ENCODE assay signal across 8 cellular contexts in the genomic region with DNA sequence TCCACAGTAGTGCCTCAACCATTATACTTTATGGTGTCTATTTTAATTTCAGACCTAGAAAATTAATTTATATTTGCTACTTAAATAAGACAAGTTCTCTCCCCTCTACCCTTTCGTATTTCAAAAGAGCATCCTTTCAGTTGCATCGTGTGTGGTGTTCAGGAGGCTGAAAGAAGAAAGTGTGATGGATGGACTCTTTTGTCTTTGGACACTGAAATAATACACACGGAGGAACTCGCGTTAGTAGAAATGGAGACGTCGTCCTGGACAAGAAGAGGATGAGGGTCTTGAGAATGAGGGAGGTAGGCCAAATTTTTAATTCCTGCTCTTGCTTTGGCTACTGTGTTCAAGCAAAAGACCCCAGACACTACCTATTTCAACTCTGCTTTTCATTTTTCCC. TPM values are rescaled to one million over a fixed set of nuclear protein-coding genes. Genes with fewer than 3 reads are reported as not detected.
DNase-seq lines count a peak whose midpoint lies in the region; ATAC-seq, FAIRE-seq and TF ChIP-seq lines count a peak whose summit lies in the region.

No MANE protein-coding gene starts in this region.

- H3K23me2 ChIP-seq in H9 (ENCODE audit: insufficient read length, low read depth, low read length, poor library complexity, severe bottlenecking), result peaks cover 13% of the 10 kb centered on the region

- no peak for TF ChIP-seq RAD21 in K562 (CRISPR knock-in tag; conservative IDR thresholded peaks at IDR 0.05 in 1 of 2, IDR thresholded peaks at IDR 0.05 in 1 of 2)

- H4K5ac ChIP-seq in H9 (ENCODE audit: insufficient read length, low read depth, low read length), result no peak overlapping the region

- H3K18ac ChIP-seq in H9 (ENCODE audit: insufficient read length, low read depth, low read length), result no peak overlapping the region

- intact Hi-C loops in K562 (cut with micrococcal nuclease), result loop anchor here (2.0 to 5.0 kb wide), 2 partner anchors 54 to 81 kb away; partner anchors contain the start of genes GSTZ1, POMT2 and VIPAS39

- H3K9me3 ChIP-seq in H9 (ENCODE audit: control insufficient read depth, low read depth, low read length) (no peaks in the 10 kb centered on the region), K562 (replicated peaks; ENCODE audit: control insufficient read depth, insufficient read depth, low read depth, low read length) (no peaks in the 10 kb centered on the region)

- DNase-seq in H9 (no peak), K562 (ENCODE audit: extremely low read depth in 1 of 4, low spot score in 3 of 4) (peak in 1 of 4 experiments; percentile 11), mesothelial cell of epicardium (ENCODE audit: low spot score in 2 of 2, unreplicated experiment in 2 of 2) (no peak), kidney tubule cell (ENCODE audit: low spot score) (no peak), nucleus accumbens (lab: John Stamatoyannopoulos, UW) (no peak)

- POLR2A ChIA-PET in K562 (lab: Yijun Ruan, JAX), result no interaction called here

- H2BK120ac ChIP-seq in H9 (ENCODE audit: low read depth, low read length, poor library complexity, severe bottlenecking), result no peak overlapping the region

- H2AK5ac ChIP-seq in H9 (ENCODE audit: insufficient read length, low read length), result no peak overlapping the region

- H2BK12ac ChIP-seq in H9 (ENCODE audit: insufficient read length, low read depth, low read length), result no peak overlapping the region

- H3K4me1 Mint-ChIP-seq in H9, result peaks cover 7 to 8% of the 10 kb centered on the region in 2 experiments
- peaks cover 45% of the 10 kb centered on the region for H3K4me1 Mint-ChIP-seq in mesothelial cell of epicardium

- TF ChIP-seq POLR2A in K562 (conservative IDR thresholded peaks at IDR 0.05), result no peak

- no peaks in the 10 kb centered on the region for H3K9me1 ChIP-seq in K562 (ENCODE audit: control insufficient read depth, insufficient read depth, low read length)

- peak overlapping the region; percentile 90 for H3K4me3 ChIP-seq in K562

- no peaks in the 10 kb centered on the region for H3K36me3 ChIP-seq in K562 (ENCODE audit: control insufficient read depth, insufficient read depth, low read length)

- no TSS peak for BruUV-seq in K562 (replicated peaks; lab: Mats Ljungman, UMichigan)

- peaks cover 4% of the 10 kb centered on the region; the same call in 1 of the 2 replicates for H3K4me1 ChIP-seq in H9 (ENCODE audit: insufficient read depth, low read length)
- peaks cover 6 to 12% of the 10 kb centered on the region in 2 experiments; a peak in 3 of 5 replicates for H3K4me1 ChIP-seq in K562 (replicated peaks in 1 of 2; ENCODE audit: control insufficient read depth in 2 of 2, insufficient read depth in 2 of 2, low read length in 2 of 2)

- no peak overlapping the region for H2BK5ac ChIP-seq in H9 (ENCODE audit: insufficient read length, low read length)

- peak; percentile 71 for FAIRE-seq in K562 (lab: Jason Lieb, UNC)

- H4K91ac ChIP-seq in H9 (ENCODE audit: insufficient read length, low read depth, low read length), result no peak overlapping the region

- H4K20me1 ChIP-seq in H9 (ENCODE audit: control insufficient read depth, insufficient read depth, insufficient read length) (no peaks in the 10 kb centered on the region), K562 (replicated peaks; ENCODE audit: control insufficient read depth, insufficient read depth, low read length) (no peaks in the 10 kb centered on the region)

- no CpG with 5 or more reads among the region's 7 CpGs for WGBS in H9 (ENCODE audit: extremely low coverage, insufficient read length, low lambda C conversion rate)
- WGBS in K562 (ENCODE audit: insufficient coverage, low coverage, missing lambda C conversion rate), result 0% methylated on average over 7 of the region's 7 CpGs

- H3K4me3 Mint-ChIP-seq in H9, result peak overlapping the region; percentile 81 to 93; a peak in 4 of 5 replicates
- peak overlapping the region; percentile 87 for H3K4me3 Mint-ChIP-seq in mesothelial cell of epicardium

- H2BK15ac ChIP-seq in H9 (ENCODE audit: low read depth, low read length), result no peak overlapping the region

- H3T11ph ChIP-seq in H9 (ENCODE audit: low read length), result no peak overlapping the region

- no peak for TF ChIP-seq CTCF in 22Rv1 (IDR thresholded peaks at IDR 0.05)
- no peak for TF ChIP-seq CTCF in H9 (conservative IDR thresholded peaks at IDR 0.05)
- no peak for TF ChIP-seq CTCF in K562 (IDR thresholded peaks at IDR 0.05 in 2 of 3, conservative IDR thresholded peaks at IDR 0.05 in 1 of 3; ENCODE audit: insufficient read depth in 2 of 3, low read depth in 1 of 3, low read length in 3 of 3)
- TF ChIP-seq CTCF in mesothelial cell of epicardium (IDR thresholded peaks at IDR 0.05; ENCODE audit: unreplicated experiment), result no peak

- H3K23ac ChIP-seq in H9 (ENCODE audit: insufficient read length, low read depth, low read length), result no peak overlapping the region

- ATAC-seq in K562 (0 out of 3 replicates have a peak, but pooled peaks have one; percentile 3), GM19023 (IDR thresholded peaks at IDR 0.05; ENCODE audit: unreplicated experiment) (no peak), HG03175 (IDR thresholded peaks at IDR 0.05; ENCODE audit: unreplicated experiment) (no peak)

- no peaks in the 10 kb centered on the region for H3K79me2 ChIP-seq in H9 (ENCODE audit: insufficient read depth, low read length)
- H3K79me2 ChIP-seq in K562 (ENCODE audit: control insufficient read depth, insufficient read depth, low read length), result peaks cover 35% of the 10 kb centered on the region

- H3K4me2 ChIP-seq in H9 (ENCODE audit: insufficient read depth, insufficient read length, low read length), result peak overlapping the region; percentile 98
- H3K4me2 ChIP-seq in K562 (ENCODE audit: insufficient read depth, low read length), result peak overlapping the region; percentile 87

- CTCF ChIA-PET in K562 (lab: Yijun Ruan, JAX; ENCODE audit: low intra/inter-chr PET ratio), result no interaction called here

- H3K27me3 Mint-ChIP-seq in H9 (ENCODE audit: low read depth) (peaks cover 2% of the 10 kb centered on the region), mesothelial cell of epicardium (ENCODE audit: low read depth) (no peaks in the 10 kb centered on the region)

- H3K79me1 ChIP-seq in H9 (ENCODE audit: insufficient read depth, low read depth, low read length, poor library complexity, severe bottlenecking), result no peaks in the 10 kb centered on the region

- H3K9ac ChIP-seq in H9 (ENCODE audit: extremely low read depth, insufficient read length, low read length), result peak overlapping the region; percentile 62
- peak overlapping the region; percentile 77 to 97 for H3K9ac ChIP-seq in K562 (ENCODE audit: insufficient read depth in 1 of 2, low read depth in 2 of 2, low read length in 2 of 2)

- in situ Hi-C loops in K562 (cut with MboI), result no loop called here

- no peak overlapping the region for H3K4ac ChIP-seq in H9 (ENCODE audit: low read depth, low read length)

- H3K14ac ChIP-seq in H9 (ENCODE audit: insufficient read depth, low read length), result no peak overlapping the region

- no peaks in the 10 kb centered on the region for H3K27me3 ChIP-seq in H9 (ENCODE audit: insufficient read depth, low read length)
- no peaks in the 10 kb centered on the region for H3K27me3 ChIP-seq in K562 (ENCODE audit: control insufficient read depth in 2 of 2, insufficient read depth in 2 of 2, low read length in 2 of 2)

- no peaks in the 10 kb centered on the region for H3K9me3 Mint-ChIP-seq in H9
- H3K9me3 Mint-ChIP-seq in mesothelial cell of epicardium, result no peaks in the 10 kb centered on the region

- TF ChIP-seq EP300 in K562 (IDR thresholded peaks at IDR 0.05; ENCODE audit: low read length), result no peak

- no peak overlapping the region for H3K56ac ChIP-seq in H9 (ENCODE audit: insufficient read length, low read depth, low read length)

- H2AFZ ChIP-seq in H9 (ENCODE audit: low read length), result peak overlapping the region; percentile 46
- H2AFZ ChIP-seq in K562 (ENCODE audit: low read depth, low read length), result peak overlapping the region; percentile 63

- peak overlapping the region; percentile 87; the same call in 1 of the 2 replicates for H3K27ac ChIP-seq in 22Rv1
- no peak overlapping the region for H3K27ac ChIP-seq in H9 (ENCODE audit: insufficient read length, low read depth, low read length)
- H3K27ac ChIP-seq in K562 (ENCODE audit: extremely low read depth, low read depth, low read length), result peak overlapping the region; percentile 83; the same call in 2 of the 3 replicates

- H3K36me3 Mint-ChIP-seq in H9 (ENCODE audit: insufficient read depth in 1 of 3, low read depth in 3 of 3) (no peaks in the 10 kb centered on the region), mesothelial cell of epicardium (no peaks in the 10 kb centered on the region)

- H4K8ac ChIP-seq in H9 (replicated peaks; ENCODE audit: insufficient read length, low read depth, low read length), result no peak overlapping the region

- H3K27ac Mint-ChIP-seq in H9 (no peak overlapping the region; a peak in 1 of 7 replicates), mesothelial cell of epicardium (peak overlapping the region; percentile 94)

- H2BK20ac ChIP-seq in H9 (ENCODE audit: low read depth, low read length, poor library complexity, severe bottlenecking), result no peak overlapping the region

RNA-seq across cellular contexts. Expression of gene TMED8, which starts 0.9 kb away (rescaled TPM):
- total RNA-seq in H9 (2021), result 9.1 and 9.5 TPM in 2 replicates
- 4.8 and 8.6 TPM in 2 replicates for total RNA-seq in K562 (2011; cell fraction: chromatin; rRNA removed; ENCODE audit: low replicate concordance)
- 2.8 and 3.7 TPM in 2 replicates for total RNA-seq in K562 (2011; cell fraction: nucleolus; rRNA removed)
- total RNA-seq in K562 (2011; cell fraction: nucleoplasm; rRNA removed), result 7.8 and 14.2 TPM in 2 replicates
- 9.7 and 12.3 TPM in 2 replicates for total RNA-seq in K562 (2014; rRNA removed)
- total RNA-seq in K562 (2014; rRNA removed; fragmentation: Illumina TruSeq; extraction: Trizol), result 15.4 and 16.6 TPM in 2 replicates
- total RNA-seq in K562 (2015; rRNA removed; fragmentation: Illumina TruSeq; extraction: Trizol), result 11.2 and 12.0 TPM in 2 replicates
- 13.1 and 14.0 TPM in 2 replicates for total RNA-seq in K562 (2021)
- 12.2 and 17.4 TPM in 2 replicates for polyA plus RNA-seq in K562 (2011; rRNA removed)
- polyA plus RNA-seq in K562 (2011; cell fraction: cytosol; rRNA removed), result 7.0 and 10.5 TPM in 2 replicates
- 5.1 and 5.2 TPM in 2 replicates for polyA plus RNA-seq in K562 (2011; cell fraction: nucleus; rRNA removed)
- polyA plus RNA-seq in K562 (2012), result 6.9 and 7.1 TPM in 2 replicates
- 12.0 and 14.0 TPM in 2 replicates for polyA plus RNA-seq in K562 (2014; fragmentation: Illumina TruSeq; extraction: Trizol)
- 1 to 10 TPM; 3.3 to 4.7 TPM for polyA plus RNA-seq in K562 (2014; fragmentation: Nextera tagmentation; extraction: Ambion mirVana)
- 8.5 and 10.0 TPM in 2 replicates for polyA plus RNA-seq in K562 (2014; rRNA removed)
- 18.8 and 23.4 TPM in 2 replicates for polyA minus RNA-seq in K562 (2011; rRNA and poly(A)+ RNA removed)
- polyA minus RNA-seq in K562 (2011; cell fraction: cytosol; rRNA and poly(A)+ RNA removed), result 6.7 and 11.8 TPM in 2 replicates
- 2.8 and 4.6 TPM in 2 replicates for polyA minus RNA-seq in K562 (2011; cell fraction: nucleus; rRNA and poly(A)+ RNA removed)
- 14.1 to 14.4 TPM (median 14.4 TPM) in 3 replicates for total RNA-seq in mesothelial cell of epicardium

RNA-seq across cellular contexts. Expression of gene SAMD15, which starts 1.2 kb away (rescaled TPM):
- 1.1 and 2.7 TPM in 2 replicates for total RNA-seq in H9 (2021)
- 0.16 and 0.56 TPM in 2 replicates for total RNA-seq in K562 (2011; cell fraction: chromatin; rRNA removed; ENCODE audit: low replicate concordance)
- not detected in 2 replicates for total RNA-seq in K562 (2011; cell fraction: nucleolus; rRNA removed)
- 0.23 TPM in 1 of 2 replicates, not detected in the other for total RNA-seq in K562 (2011; cell fraction: nucleoplasm; rRNA removed)
- total RNA-seq in K562 (2014; rRNA removed), result 0.18 and 0.49 TPM in 2 replicates
- 0.25 and 0.86 TPM in 2 replicates for total RNA-seq in K562 (2014; rRNA removed; fragmentation: Illumina TruSeq; extraction: Trizol)
- 0.54 and 0.72 TPM in 2 replicates for total RNA-seq in K562 (2015; rRNA removed; fragmentation: Illumina TruSeq; extraction: Trizol)
- 0.11 and 0.22 TPM in 2 replicates for total RNA-seq in K562 (2021)
- polyA plus RNA-seq in K562 (2011; rRNA removed), result 0.04 and 0.32 TPM in 2 replicates
- 0.62 TPM in 1 of 2 replicates, not detected in the other for polyA plus RNA-seq in K562 (2011; cell fraction: cytosol; rRNA removed)
- 0.10 and 0.37 TPM in 2 replicates for polyA plus RNA-seq in K562 (2011; cell fraction: nucleus; rRNA removed)
- 0.25 and 0.26 TPM in 2 replicates for polyA plus RNA-seq in K562 (2012)
- polyA plus RNA-seq in K562 (2014; fragmentation: Illumina TruSeq; extraction: Trizol), result 0.17 and 0.42 TPM in 2 replicates
- under 1 TPM; 0.20 to 0.22 TPM for polyA plus RNA-seq in K562 (2014; fragmentation: Nextera tagmentation; extraction: Ambion mirVana)
- 0.29 TPM in 1 of 2 replicates, not detected in the other for polyA plus RNA-seq in K562 (2014; rRNA removed)
- 0.33 and 0.63 TPM in 2 replicates for polyA minus RNA-seq in K562 (2011; rRNA and poly(A)+ RNA removed)
- polyA minus RNA-seq in K562 (2011; cell fraction: cytosol; rRNA and poly(A)+ RNA removed), result not detected in 2 replicates
- 0.40 TPM in 1 of 2 replicates, not detected in the other for polyA minus RNA-seq in K562 (2011; cell fraction: nucleus; rRNA and poly(A)+ RNA removed)
- 2.0 to 3.4 TPM (median 2.1 TPM) in 3 replicates for total RNA-seq in mesothelial cell of epicardium

RNA-seq across cellular contexts. Expression of gene NOXRED1, which starts 47.4 kb away (rescaled TPM):
- total RNA-seq in H9 (2021) (not detected in 2 replicates), K562 (2014; rRNA removed) (0.36 and 0.45 TPM in 2 replicates), K562 (2014; rRNA removed; fragmentation: Illumina TruSeq; extraction: Trizol) (0.29 and 0.32 TPM in 2 replicates), K562 (2015; rRNA removed; fragmentation: Illumina TruSeq; extraction: Trizol) (0.23 and 0.29 TPM in 2 replicates), K562 (2021) (0.18 TPM in 2 replicates), mesothelial cell of epicardium (0.63 to 1.1 TPM (median 0.84 TPM) in 3 replicates)
- total RNA-seq in K562 (2011; cell fraction: chromatin; rRNA removed; ENCODE audit: low replicate concordance), result 0.83 and 2.5 TPM in 2 replicates
- total RNA-seq in K562 (2011; cell fraction: nucleolus; rRNA removed), result 0.83 and 0.92 TPM in 2 replicates
- 1.8 and 2.3 TPM in 2 replicates for total RNA-seq in K562 (2011; cell fraction: nucleoplasm; rRNA removed)
- polyA plus RNA-seq in K562 (2011; rRNA removed) (0.72 and 0.85 TPM in 2 replicates), K562 (2014; fragmentation: Illumina TruSeq; extraction: Trizol) (0.37 and 0.39 TPM in 2 replicates), K562 (2014; fragmentation: Nextera tagmentation; extraction: Ambion mirVana) (under 1 TPM; 0.30 to 0.52 TPM), K562 (2014; rRNA removed) (0.15 and 0.47 TPM in 2 replicates)
- 0.34 and 0.52 TPM in 2 replicates for polyA plus RNA-seq in K562 (2011; cell fraction: cytosol; rRNA removed)
- 1.3 and 1.6 TPM in 2 replicates for polyA plus RNA-seq in K562 (2011; cell fraction: nucleus; rRNA removed)
- 0.14 and 0.17 TPM in 2 replicates for polyA plus RNA-seq in K562 (2012)
- 0.36 and 0.70 TPM in 2 replicates for polyA minus RNA-seq in K562 (2011; rRNA and poly(A)+ RNA removed)
- polyA minus RNA-seq in K562 (2011; cell fraction: cytosol; rRNA and poly(A)+ RNA removed), result not detected in 2 replicates
- polyA minus RNA-seq in K562 (2011; cell fraction: nucleus; rRNA and poly(A)+ RNA removed), result 0.27 and 0.44 TPM in 2 replicates

RNA-seq across cellular contexts. Expression of gene GSTZ1, which starts 55.1 kb away (rescaled TPM):
- total RNA-seq in H9 (2021), result 38.6 and 42.3 TPM in 2 replicates
- total RNA-seq in K562 (2011; cell fraction: chromatin; rRNA removed; ENCODE audit: low replicate concordance), result 15.2 and 32.8 TPM in 2 replicates
- 24.2 and 29.0 TPM in 2 replicates for total RNA-seq in K562 (2011; cell fraction: nucleolus; rRNA removed)
- 24.8 and 26.6 TPM in 2 replicates for total RNA-seq in K562 (2011; cell fraction: nucleoplasm; rRNA removed)
- total RNA-seq in K562 (2014; rRNA removed), result 15.7 and 16.1 TPM in 2 replicates
- 10.6 and 12.1 TPM in 2 replicates for total RNA-seq in K562 (2014; rRNA removed; fragmentation: Illumina TruSeq; extraction: Trizol)
- total RNA-seq in K562 (2015; rRNA removed; fragmentation: Illumina TruSeq; extraction: Trizol), result 16.5 and 18.0 TPM in 2 replicates
- 10.8 and 16.0 TPM in 2 replicates for total RNA-seq in K562 (2021)
- 10.7 and 12.0 TPM in 2 replicates for polyA plus RNA-seq in K562 (2011; rRNA removed)
- polyA plus RNA-seq in K562 (2011; cell fraction: cytosol; rRNA removed), result 12.6 and 21.3 TPM in 2 replicates
- 18.9 and 26.7 TPM in 2 replicates for polyA plus RNA-seq in K562 (2011; cell fraction: nucleus; rRNA removed)
- polyA plus RNA-seq in K562 (2012), result 16.9 and 25.5 TPM in 2 replicates
- 17.8 and 20.0 TPM in 2 replicates for polyA plus RNA-seq in K562 (2014; fragmentation: Illumina TruSeq; extraction: Trizol)
- 10 to 100 TPM in 1 of 2 experiments, 1 to 10 TPM in 1; 8.6 to 12.2 TPM for polyA plus RNA-seq in K562 (2014; fragmentation: Nextera tagmentation; extraction: Ambion mirVana)
- polyA plus RNA-seq in K562 (2014; rRNA removed), result 13.8 and 15.4 TPM in 2 replicates
- 6.4 and 8.0 TPM in 2 replicates for polyA minus RNA-seq in K562 (2011; rRNA and poly(A)+ RNA removed)
- 5.8 and 10.6 TPM in 2 replicates for polyA minus RNA-seq in K562 (2011; cell fraction: cytosol; rRNA and poly(A)+ RNA removed)
- 16.4 and 23.4 TPM in 2 replicates for polyA minus RNA-seq in K562 (2011; cell fraction: nucleus; rRNA and poly(A)+ RNA removed)
- total RNA-seq in mesothelial cell of epicardium, result 20.7 to 24.0 TPM (median 23.5 TPM) in 3 replicates

RNA-seq across cellular contexts. Expression of gene POMT2, which starts 55.3 kb away (rescaled TPM):
- total RNA-seq in H9 (2021), result 19.9 and 25.2 TPM in 2 replicates
- total RNA-seq in K562 (2011; cell fraction: chromatin; rRNA removed; ENCODE audit: low replicate concordance), result 80.6 and 94.2 TPM in 2 replicates
- 40.1 and 42.7 TPM in 2 replicates for total RNA-seq in K562 (2011; cell fraction: nucleolus; rRNA removed)
- total RNA-seq in K562 (2011; cell fraction: nucleoplasm; rRNA removed), result 38.5 and 58.5 TPM in 2 replicates
- total RNA-seq in K562 (2014; rRNA removed), result 8.0 and 9.7 TPM in 2 replicates
- 6.0 and 8.4 TPM in 2 replicates for total RNA-seq in K562 (2014; rRNA removed; fragmentation: Illumina TruSeq; extraction: Trizol)
- 7.8 and 9.6 TPM in 2 replicates for total RNA-seq in K562 (2015; rRNA removed; fragmentation: Illumina TruSeq; extraction: Trizol)
- total RNA-seq in K562 (2021), result 16.6 and 23.0 TPM in 2 replicates
- 10.9 and 16.1 TPM in 2 replicates for polyA plus RNA-seq in K562 (2011; rRNA removed)
- polyA plus RNA-seq in K562 (2011; cell fraction: cytosol; rRNA removed), result 7.6 and 10.2 TPM in 2 replicates
- 71.3 and 91.6 TPM in 2 replicates for polyA plus RNA-seq in K562 (2011; cell fraction: nucleus; rRNA removed)
- polyA plus RNA-seq in K562 (2012), result 7.0 and 11.8 TPM in 2 replicates
- polyA plus RNA-seq in K562 (2014; fragmentation: Illumina TruSeq; extraction: Trizol), result 6.6 and 7.5 TPM in 2 replicates
- under 1 TPM; 0.39 to 0.74 TPM for polyA plus RNA-seq in K562 (2014; fragmentation: Nextera tagmentation; extraction: Ambion mirVana)
- polyA plus RNA-seq in K562 (2014; rRNA removed), result 12.1 and 12.7 TPM in 2 replicates
- 12.9 and 18.1 TPM in 2 replicates for polyA minus RNA-seq in K562 (2011; rRNA and poly(A)+ RNA removed)
- polyA minus RNA-seq in K562 (2011; cell fraction: cytosol; rRNA and poly(A)+ RNA removed), result 11.9 and 15.5 TPM in 2 replicates
- 27.3 and 33.8 TPM in 2 replicates for polyA minus RNA-seq in K562 (2011; cell fraction: nucleus; rRNA and poly(A)+ RNA removed)
- 40.5 to 46.1 TPM (median 45.3 TPM) in 3 replicates for total RNA-seq in mesothelial cell of epicardium
